In genomic region chr16:24707760-24708159, GRCh38 we compare ENCODE assay signal across 1 cellular context.
TF ChIP-seq lines count a peak whose summit lies in the region.

No MANE protein-coding gene starts in this region.

TF ChIP-seq in K562, 482 proteins besides CTCF, POLR2A, EP300 and RAD21 (continued from another document):
- TF ChIP-seq MLLT1 (IDR thresholded peaks at IDR 0.05) = peak in 1 of 2 experiments; percentile 56; a peak in 1 of 4 replicates
- peak; percentile 88 for TF ChIP-seq BCOR (IDR thresholded peaks at IDR 0.05)
